In genomic region chr21:44697172-44697810, GRCh38 we compare ENCODE assay signal across 12 cellular contexts. TPM values are rescaled to one million over a fixed set of nuclear protein-coding genes. Genes with fewer than 3 reads are reported as not detected.
DNase-seq lines count a peak whose midpoint lies in the region; ATAC-seq and TF ChIP-seq lines count a peak whose summit lies in the region.
"Not testable (repeated sequence)": the region's sequence is repeated elsewhere in the genome, so short reads cannot be mapped to it uniquely, and the experiment has no call there.
"Had no signal": no experiment of that assay in that cellular context is flagged by ENCODE, and none has a peak within 500 bp of the region (broad histone marks: within the 10 kb centered on the region; RNA-seq: fewer than 3 reads in every experiment).

Gene KRTAP10-12 (plus strand): TSS chr21:44697172. CDS start chr21:44697202, 30 bp downstream.

- H3K36me3 ChIP-seq in ES-I3 (ENCODE audit: insufficient read depth, low read length); endodermal cell (ENCODE audit: control insufficient read depth, insufficient read depth, low read length); lung (ENCODE audit: control insufficient read depth in 2 of 2, insufficient read depth in 2 of 2, low read length in 2 of 2): not testable (repeated sequence)

- not testable (repeated sequence) for TF ChIP-seq EP300 in Ishikawa (IDR thresholded peaks at IDR 0.05; ENCODE audit: borderline replicate concordance)

- not testable (repeated sequence) for TF ChIP-seq CTCF in endodermal cell (conservative IDR thresholded peaks at IDR 0.05); lung (IDR thresholded peaks at IDR 0.05; ENCODE audit: control extremely low read depth, extremely low read depth); nephron progenitor cell (IDR thresholded peaks at IDR 0.05)

- not testable (repeated sequence) for H3K36me3 Mint-ChIP-seq in T-cell; activated naive CD8-positive, alpha-beta T cell treated with anti-CD3 and anti-CD28 coated beads for 36 hours; endodermal cell (ENCODE audit: low read depth); stimulated activated effector memory CD8-positive, alpha-beta T cell treated with anti-CD3 and anti-CD28 coated beads, Interleukin-12 subunit alpha, Interleukin-12 subunit beta, amount 100 ng/mL, for 72 hours
- peaks cover 13% of the 10 kb centered on the region for H3K36me3 Mint-ChIP-seq in nephron progenitor cell (ENCODE audit: low read depth)

- peak within 1 kb of the TSS; percentile 30; the same call in 1 of the 2 replicates for H3K9ac ChIP-seq in ES-I3 (ENCODE audit: low read depth, low read length)
- not testable (repeated sequence) for H3K9ac ChIP-seq in endodermal cell (ENCODE audit: extremely low read depth, low read length, poor library complexity, severe bottlenecking)

- H3K27me3 Mint-ChIP-seq in T-cell (peaks cover 50 to 60% of the 10 kb centered on the region in 2 donors), endodermal cell (ENCODE audit: insufficient read depth) (peaks cover 23% of the 10 kb centered on the region), nephron progenitor cell (ENCODE audit: low read depth, poor library complexity) (peaks cover 51% of the 10 kb centered on the region)
- H3K27me3 Mint-ChIP-seq in activated naive CD8-positive, alpha-beta T cell treated with anti-CD3 and anti-CD28 coated beads for 36 hours = peaks cover 55% of the 10 kb centered on the region

- 83 to 85% methylated on average over 4 to 20 of the region's 21 CpGs for WGBS in endodermal cell (ENCODE audit: insufficient coverage in 1 of 2, insufficient read length in 1 of 2), 2 experiments
- WGBS in lung, 2 donors = 55 to 59% methylated on average over 18 to 21 of the region's 21 CpGs

- H3K4me1 Mint-ChIP-seq in T-cell = peaks cover 5 to 20% (median 13%) of the 10 kb centered on the region in 3 donors
- not testable (repeated sequence) for H3K4me1 Mint-ChIP-seq in activated naive CD8-positive, alpha-beta T cell treated with anti-CD3 and anti-CD28 coated beads for 36 hours
- peaks cover 35% of the 10 kb centered on the region for H3K4me1 Mint-ChIP-seq in endodermal cell
- H3K4me1 Mint-ChIP-seq in nephron progenitor cell = peaks cover 62% of the 10 kb centered on the region
- peaks cover 44% of the 10 kb centered on the region for H3K4me1 Mint-ChIP-seq in stimulated activated effector memory CD8-positive, alpha-beta T cell treated with anti-CD3 and anti-CD28 coated beads, Interleukin-12 subunit alpha, Interleukin-12 subunit beta, amount 100 ng/mL, for 72 hours

- H3K27ac Mint-ChIP-seq in T-cell = peak within 1 kb of the TSS; percentile 12 to 78
- H3K27ac Mint-ChIP-seq in activated naive CD8-positive, alpha-beta T cell treated with anti-CD3 and anti-CD28 coated beads for 36 hours = peak within 1 kb of the TSS; percentile 23
- H3K27ac Mint-ChIP-seq in endodermal cell, nephron progenitor cell: not testable (repeated sequence)
- H3K27ac Mint-ChIP-seq in stimulated activated effector memory CD8-positive, alpha-beta T cell treated with anti-CD3 and anti-CD28 coated beads, Interleukin-12 subunit alpha, Interleukin-12 subunit beta, amount 100 ng/mL, for 72 hours = peak within 1 kb of the TSS; percentile 70

- H3K9me3 ChIP-seq in ES-I3 (ENCODE audit: control insufficient read depth, insufficient read depth, low read length); lung (ENCODE audit: control insufficient read depth in 2 of 2, insufficient read depth in 1 of 2, low read length in 1 of 2): not testable (repeated sequence)
- peaks cover 20% of the 10 kb centered on the region for H3K9me3 ChIP-seq in endodermal cell (ENCODE audit: control insufficient read depth, low read length)

- CTCF ChIA-PET in T-cell (lab: Charles Lee) = not testable (repeated sequence)

- not testable (repeated sequence) for ATAC-seq in T-cell (replicated peaks in 1 of 4); lung (ENCODE audit: insufficient read depth, low FRiP score); stimulated activated effector memory CD8-positive, alpha-beta T cell treated with anti-CD3 and anti-CD28 coated beads, Interleukin-12 subunit alpha, Interleukin-12 subunit beta, amount 100 ng/mL, for 72 hours

- H3K27me3 ChIP-seq in endodermal cell (ENCODE audit: control insufficient read depth, insufficient read depth, low read length, poor library complexity, severe bottlenecking); lung (ENCODE audit: control insufficient read depth, insufficient read depth): not testable (repeated sequence)

- DNase-seq in T-cell; activated naive CD8-positive, alpha-beta T cell treated with anti-CD3 and anti-CD28 coated beads for 36 hours; endodermal cell; nephron progenitor cell: not testable (repeated sequence)
- DNase-seq in lung (ENCODE audit: low spot score) = peak; percentile 24
- DNase-seq in stimulated activated effector memory CD8-positive, alpha-beta T cell treated with anti-CD3 and anti-CD28 coated beads, Interleukin-12 subunit alpha, Interleukin-12 subunit beta, amount 100 ng/mL, for 72 hours (ENCODE audit: low spot score in 2 of 2) = peak in 1 of 2 donors; percentile 43

- H3K4me3 ChIP-seq in endodermal cell (ENCODE audit: low read length); lung: not testable (repeated sequence)

- H3K4me1 ChIP-seq in ES-I3 (ENCODE audit: insufficient read depth, low read length) = peaks cover 10% of the 10 kb centered on the region; the same call in 1 of the 2 replicates
- not testable (repeated sequence) for H3K4me1 ChIP-seq in endodermal cell (ENCODE audit: control insufficient read depth, insufficient read depth, low read length); lung (ENCODE audit: control insufficient read depth in 2 of 2, insufficient read depth in 2 of 2, low read length in 2 of 2)

- H3K9me3 Mint-ChIP-seq in T-cell (peaks cover 6 to 15% (median 14%) of the 10 kb centered on the region in 3 donors), endodermal cell (peaks cover 16% of the 10 kb centered on the region), nephron progenitor cell (peaks cover 25% of the 10 kb centered on the region)
- H3K9me3 Mint-ChIP-seq in activated naive CD8-positive, alpha-beta T cell treated with anti-CD3 and anti-CD28 coated beads for 36 hours = peaks cover 14% of the 10 kb centered on the region
- peaks cover 12% of the 10 kb centered on the region for H3K9me3 Mint-ChIP-seq in stimulated activated effector memory CD8-positive, alpha-beta T cell treated with anti-CD3 and anti-CD28 coated beads, Interleukin-12 subunit alpha, Interleukin-12 subunit beta, amount 100 ng/mL, for 72 hours

- POLR2A ChIA-PET in T-cell (lab: Charles Lee) = not testable (repeated sequence)

- not testable (repeated sequence) for H3K27ac ChIP-seq in endodermal cell (ENCODE audit: low read depth, low read length); lung (ENCODE audit: low read depth in 1 of 2, low read length in 1 of 2)

- not testable (repeated sequence) for TF ChIP-seq RAD21 in Ishikawa (IDR thresholded peaks at IDR 0.05; ENCODE audit: low read depth)

- H3K4me3 Mint-ChIP-seq in T-cell; activated naive CD8-positive, alpha-beta T cell treated with anti-CD3 and anti-CD28 coated beads for 36 hours; stimulated activated effector memory CD8-positive, alpha-beta T cell treated with anti-CD3 and anti-CD28 coated beads, Interleukin-12 subunit alpha, Interleukin-12 subunit beta, amount 100 ng/mL, for 72 hours: not testable (repeated sequence)
- peak within 1 kb of the TSS; percentile 26 for H3K4me3 Mint-ChIP-seq in endodermal cell
- peak within 1 kb of the TSS; percentile 10 for H3K4me3 Mint-ChIP-seq in nephron progenitor cell

TF ChIP-seq in Ishikawa, 13 proteins besides CTCF, POLR2A, EP300 and RAD21:
- TF ChIP-seq TCF12 (IDR thresholded peaks at IDR 0.05; ENCODE audit: low read depth) = 0 out of 2 replicates have a peak, but pooled peaks have one; percentile 36

RNA-seq across cellular contexts. Expression of gene KRTAP10-12, which starts in this region (rescaled TPM):
- total RNA-seq in T-cell (not detected), endodermal cell (not detected), lung (not detected)
- total RNA-seq in activated naive CD8-positive, alpha-beta T cell treated with anti-CD3 and anti-CD28 coated beads for 36 hours = not detected
- not detected for polyA plus RNA-seq in endodermal cell (2013, experiment 1 of 2)
- polyA plus RNA-seq in endodermal cell (2013, experiment 2 of 2) = not detected
- not detected for polyA plus RNA-seq in lung
- total RNA-seq: Calu3; CD8-positive, alpha-beta memory T cell; HFFc6; Peyer's patch had no signal
- polyA plus RNA-seq: CD8-positive, alpha-beta memory T cell had no signal

Comparison
In these comparisons a context has a peak if more than half of its experiments do, and no peak if none do; other contexts are left out.
1. Peak in DNase-seq in lung; RNA of the gene not detected or under 1 TPM.